Comparison of ENCODE assay signal across 8 cellular contexts in genomic region chr1:120087959-120088358, GRCh38. TPM values are rescaled to one million over a fixed set of nuclear protein-coding genes. Genes with fewer than 3 reads are reported as not detected.
DNase-seq lines count a peak whose midpoint lies in the region; ATAC-seq and TF ChIP-seq lines count a peak whose summit lies in the region.
"Not testable (repeated sequence)": the region's sequence is repeated elsewhere in the genome, so short reads cannot be mapped to it uniquely, and the experiment has no call there.

No MANE protein-coding gene starts in this region.

- not testable (repeated sequence) for TF ChIP-seq CTCF in AG09309 (IDR thresholded peaks at IDR 0.05; ENCODE audit: control insufficient read depth, insufficient read depth, low read depth, low read length, missing control alignments); PC-3 (conservative IDR thresholded peaks at IDR 0.05; ENCODE audit: low read depth, low read length); choroid plexus epithelial cell (conservative IDR thresholded peaks at IDR 0.05; ENCODE audit: low read depth, low read length)

- intact Hi-C loops in PC-3 (cut with micrococcal nuclease); activated CD4-positive, alpha-beta T cell treated with anti-CD3 and anti-CD28 coated beads for 36 hours (cut with DNase I, micrococcal nuclease); activated T-helper 2 cell treated with anti-CD3 and anti-CD28 coated beads, Interferon-gamma antibody, Interleukin-2, Interleukin-4, amounts not matched to agents 10 μg/mL and 5 μg/mL and 100 μg/mL, durations not matched to agents 14 hours and 24 hours and 36 hours (cut with micrococcal nuclease): not testable (repeated sequence)

- H3K27ac Mint-ChIP-seq in activated CD4-positive, alpha-beta T cell treated with anti-CD3 and anti-CD28 coated beads for 36 hours; activated T-helper 2 cell treated with anti-CD3 and anti-CD28 coated beads, Interferon-gamma antibody, Interleukin-2, Interleukin-4, amounts not matched to agents 10 μg/mL and 5 μg/mL and 100 μg/mL, durations not matched to agents 14 hours and 24 hours and 36 hours: not testable (repeated sequence)

- DNase-seq in AG09309 (ENCODE audit: low read depth) (peak; percentile 21), H4 (ENCODE audit: low spot score) (peak; percentile 38), PC-3 (peak; percentile 84), choroid plexus epithelial cell (ENCODE audit: low read depth) (peak; percentile 44), kidney glomerular epithelial cell (lab: John Stamatoyannopoulos, UW) (peak; percentile 57)
- DNase-seq in activated CD4-positive, alpha-beta T cell treated with anti-CD3 and anti-CD28 coated beads for 36 hours, result peak; percentile 55
- peak; percentile 27 for DNase-seq in activated T-helper 2 cell treated with anti-CD3 and anti-CD28 coated beads, Interferon-gamma antibody, Interleukin-2, Interleukin-4, amounts not matched to agents 10 μg/mL and 5 μg/mL and 100 μg/mL, durations not matched to agents 14 hours and 24 hours and 36 hours (ENCODE audit: low spot score)
- peak; percentile 8 to 11 for DNase-seq in stimulated activated CD4-positive, alpha-beta T cell treated with anti-CD3 and anti-CD28 coated beads, Interleukin-2, amount 100 ng/mL, for 48 hours

- ATAC-seq in PC-3, result peak; percentile 97
- ATAC-seq in activated CD4-positive, alpha-beta T cell treated with anti-CD3 and anti-CD28 coated beads for 36 hours, result peak; percentile 100

- not testable (repeated sequence) for H3F3A ChIP-seq in PC-3 (ENCODE audit: low read length, unreplicated experiment)

- H3K9me3 Mint-ChIP-seq in activated CD4-positive, alpha-beta T cell treated with anti-CD3 and anti-CD28 coated beads for 36 hours (ENCODE audit: low read depth); activated T-helper 2 cell treated with anti-CD3 and anti-CD28 coated beads, Interferon-gamma antibody, Interleukin-2, Interleukin-4, amounts not matched to agents 10 μg/mL and 5 μg/mL and 100 μg/mL, durations not matched to agents 14 hours and 24 hours and 36 hours: not testable (repeated sequence)

- H3K27me3 ChIP-seq in PC-3 (ENCODE audit: low read length), result not testable (repeated sequence)

- BruUV-seq in PC-3 (replicated peaks; lab: Mats Ljungman, UMichigan), result not testable (repeated sequence)

- H3K4me2 ChIP-seq in PC-3 (ENCODE audit: low read length), result peak overlapping the region; percentile 44; the same call in 1 of the 2 replicates

- H3K27me3 Mint-ChIP-seq in activated CD4-positive, alpha-beta T cell treated with anti-CD3 and anti-CD28 coated beads for 36 hours; activated T-helper 2 cell treated with anti-CD3 and anti-CD28 coated beads, Interferon-gamma antibody, Interleukin-2, Interleukin-4, amounts not matched to agents 10 μg/mL and 5 μg/mL and 100 μg/mL, durations not matched to agents 14 hours and 24 hours and 36 hours (ENCODE audit: low read depth): not testable (repeated sequence)

- H3K4me3 ChIP-seq in AG09309 (ENCODE audit: control insufficient read depth, low read depth, low read length); PC-3 (ENCODE audit: low read length); choroid plexus epithelial cell (ENCODE audit: low read depth, low read length): not testable (repeated sequence)

- POLR2A ChIA-PET in PC-3 (lab: Charles Lee; ENCODE audit: unreplicated experiment), result not testable (repeated sequence)
- POLR2A ChIA-PET in activated CD4-positive, alpha-beta T cell treated with anti-CD3 and anti-CD28 coated beads for 36 hours (lab: Charles Lee), result interaction anchor here (0.6 kb wide), 1 partner anchor 88 kb away, joined by 3 read pairs; the partner anchor contains the start of gene SEC22B

- CTCF ChIA-PET in PC-3 (lab: Charles Lee); activated CD4-positive, alpha-beta T cell treated with anti-CD3 and anti-CD28 coated beads for 36 hours (lab: Charles Lee): not testable (repeated sequence)

- not testable (repeated sequence) for H3K9me3 ChIP-seq in PC-3 (ENCODE audit: low read length)

- H3K9ac ChIP-seq in PC-3 (ENCODE audit: low read length), result 0 out of 2 replicates have a peak overlapping the region, but pooled peaks have one; percentile 25

- H3K36me3 ChIP-seq in PC-3 (ENCODE audit: low read depth, low read length), result not testable (repeated sequence)

- H4K20me1 ChIP-seq in PC-3 (ENCODE audit: low read length), result not testable (repeated sequence)

- not testable (repeated sequence) for H3K9me2 ChIP-seq in PC-3 (replicated peaks; ENCODE audit: low read length)

- not testable (repeated sequence) for H3K4me1 ChIP-seq in PC-3 (ENCODE audit: insufficient read depth, low read length)

- not testable (repeated sequence) for H3K79me2 ChIP-seq in PC-3 (ENCODE audit: low read length)

- H3K4me3 Mint-ChIP-seq in activated CD4-positive, alpha-beta T cell treated with anti-CD3 and anti-CD28 coated beads for 36 hours; activated T-helper 2 cell treated with anti-CD3 and anti-CD28 coated beads, Interferon-gamma antibody, Interleukin-2, Interleukin-4, amounts not matched to agents 10 μg/mL and 5 μg/mL and 100 μg/mL, durations not matched to agents 14 hours and 24 hours and 36 hours (ENCODE audit: low read depth): not testable (repeated sequence)

- not testable (repeated sequence) for H2AFZ ChIP-seq in PC-3 (ENCODE audit: low read length)

- not testable (repeated sequence) for H3K4me1 Mint-ChIP-seq in activated CD4-positive, alpha-beta T cell treated with anti-CD3 and anti-CD28 coated beads for 36 hours; activated T-helper 2 cell treated with anti-CD3 and anti-CD28 coated beads, Interferon-gamma antibody, Interleukin-2, Interleukin-4, amounts not matched to agents 10 μg/mL and 5 μg/mL and 100 μg/mL, durations not matched to agents 14 hours and 24 hours and 36 hours (ENCODE audit: low read depth)

- not testable (repeated sequence) for H3K36me3 Mint-ChIP-seq in activated CD4-positive, alpha-beta T cell treated with anti-CD3 and anti-CD28 coated beads for 36 hours (ENCODE audit: low read depth); activated T-helper 2 cell treated with anti-CD3 and anti-CD28 coated beads, Interferon-gamma antibody, Interleukin-2, Interleukin-4, amounts not matched to agents 10 μg/mL and 5 μg/mL and 100 μg/mL, durations not matched to agents 14 hours and 24 hours and 36 hours (ENCODE audit: low read depth)

- H3K27ac ChIP-seq in PC-3 (ENCODE audit: low read length), result peak overlapping the region; percentile 67

RNA-seq across cellular contexts. Expression of gene NOTCH2, which starts 18.5 kb away (rescaled TPM):
- total RNA-seq in H4 (2014; rRNA removed; shearing (Covaris generic)), result 53.7 and 58.7 TPM in 2 replicates
- 42.2 and 61.5 TPM in 2 replicates for total RNA-seq in PC-3 (2014; rRNA removed)
- 10 to 100 TPM; 41.9 to 51.6 TPM for total RNA-seq in activated CD4-positive, alpha-beta T cell treated with anti-CD3 and anti-CD28 coated beads for 36 hours
- 88.0 and 94.5 TPM in 2 replicates for total RNA-seq in activated T-helper 2 cell treated with anti-CD3 and anti-CD28 coated beads, Interferon-gamma antibody, Interleukin-2, Interleukin-4, amounts not matched to agents 10 μg/mL and 5 μg/mL and 100 μg/mL, durations not matched to agents 14 hours and 24 hours and 36 hours

Comparison
In these comparisons a context has a peak if more than half of its experiments do, and no peak if none do; other contexts are left out.
1. DNase-seq: peak in every context shown above with its lines; median percentile 84 in PC-3; 57 in kidney glomerular epithelial cell; 55 in activated CD4-positive, alpha-beta T cell treated with anti-CD3 and anti-CD28 coated beads for 36 hours; 44 in choroid plexus epithelial cell; 38 in H4; 27 in activated T-helper 2 cell treated with anti-CD3 and anti-CD28 coated beads, Interferon-gamma antibody, Interleukin-2, Interleukin-4, amounts not matched to agents 10 μg/mL and 5 μg/mL and 100 μg/mL, durations not matched to agents 14 hours and 24 hours and 36 hours; 21 in AG09309; 10 in stimulated activated CD4-positive, alpha-beta T cell treated with anti-CD3 and anti-CD28 coated beads, Interleukin-2, amount 100 ng/mL, for 48 hours.